Comparison of ENCODE assay signal across 1 cellular context in the genomic region with DNA sequence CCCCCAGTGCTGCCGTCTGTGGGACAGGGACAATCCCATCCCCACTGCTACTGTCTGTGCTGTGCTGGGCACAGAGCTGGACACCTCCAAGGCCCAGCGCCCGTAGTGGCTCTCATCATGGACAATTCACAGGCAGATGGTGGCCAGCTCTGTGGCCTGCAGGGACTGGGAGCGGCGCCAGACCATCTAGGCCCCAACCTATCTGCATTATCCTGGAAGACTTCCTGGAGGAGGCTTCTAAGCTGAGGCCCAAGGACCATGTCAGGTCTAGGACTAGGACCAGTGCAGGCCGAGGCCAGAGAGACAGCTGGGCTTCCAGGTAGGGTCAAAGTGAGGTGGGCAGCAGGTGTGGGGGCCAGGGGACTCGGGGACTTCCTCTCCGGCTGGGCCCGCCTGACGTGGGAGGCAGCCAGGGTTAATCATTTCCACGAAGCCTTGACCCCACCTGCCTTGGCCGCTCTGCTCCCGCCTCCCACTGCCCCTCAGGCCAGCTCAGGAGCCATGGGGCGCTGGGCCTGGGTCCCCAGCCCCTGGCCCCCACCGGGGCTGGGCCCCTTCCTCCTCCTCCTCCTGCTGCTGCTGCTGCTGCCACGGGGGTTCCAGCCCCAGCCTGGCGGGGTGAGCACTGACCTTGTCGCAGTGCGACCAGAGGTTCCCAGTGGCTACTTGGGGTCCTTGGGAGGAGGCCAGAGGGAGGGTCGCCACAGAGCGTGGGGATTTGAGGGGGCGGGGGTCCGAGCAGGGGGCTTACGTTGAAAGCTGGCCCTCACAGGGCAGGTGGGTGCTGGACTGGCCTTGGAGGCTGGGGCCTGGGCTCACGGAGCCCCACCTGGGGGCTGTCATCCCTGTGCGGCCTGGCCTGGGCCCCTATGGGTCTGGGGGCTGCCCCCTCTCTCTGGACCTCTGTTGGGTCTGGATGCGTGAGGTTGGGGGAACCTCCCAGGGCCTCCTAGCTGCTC.
A peak's percentile ranks its signal among the peaks of the same experiment; 100 is the strongest.
TF ChIP-seq lines count a peak whose summit lies in the region.

Gene HGFAC (plus strand): TSS at position 468 of the 959 bp plus-strand sequence. CDS start 34 bp downstream, at position 502.

TF ChIP-seq in HepG2, 621 proteins besides CTCF, POLR2A, EP300 and RAD21 (continued from another document and continues in another):
- TF ChIP-seq NPAS2 (CRISPR knock-in tag; IDR thresholded peaks at IDR 0.05; ENCODE audit: borderline replicate concordance) (no peak), MLXIP (CRISPR knock-in tag; IDR thresholded peaks at IDR 0.05; ENCODE audit: borderline replicate concordance) (no peak), RARA (CRISPR knock-in tag; IDR thresholded peaks at IDR 0.05) (peak; percentile 86), ZNF251 (CRISPR knock-in tag; IDR thresholded peaks at IDR 0.05) (no peak), ZNF800 (CRISPR knock-in tag; IDR thresholded peaks at IDR 0.05) (no peak; the same call in 1 of the 2 replicates), NFIC (IDR thresholded peaks at IDR 0.05; ENCODE audit: low read length) (no peak), CC2D1A (CRISPR knock-in tag; IDR thresholded peaks at IDR 0.05) (no peak), ZFP36L2 (CRISPR knock-in tag; IDR thresholded peaks at IDR 0.05) (no peak), KDM5A (IDR thresholded peaks at IDR 0.05; ENCODE audit: borderline replicate concordance, low read length) (no peak), PRPF4 (IDR thresholded peaks at IDR 0.05; ENCODE audit: low read depth, low read length, poor library complexity, severe bottlenecking) (no peak), ELF4 (CRISPR knock-in tag; IDR thresholded peaks at IDR 0.05; ENCODE audit: borderline replicate concordance) (no peak), ZNF567 (CRISPR knock-in tag; IDR thresholded peaks at IDR 0.05; ENCODE audit: borderline replicate concordance) (no peak), HBP1 (CRISPR knock-in tag; IDR thresholded peaks at IDR 0.05; ENCODE audit: low read depth) (0 out of 2 replicates have a peak, but pooled peaks have one; percentile 13), ZSCAN21 (CRISPR knock-in tag; IDR thresholded peaks at IDR 0.05; ENCODE audit: borderline replicate concordance) (no peak), ZNF670 (CRISPR knock-in tag; IDR thresholded peaks at IDR 0.05; ENCODE audit: borderline replicate concordance) (no peak), PPARG (CRISPR knock-in tag; conservative IDR thresholded peaks at IDR 0.05) (no peak; the same call in 1 of the 2 replicates), ZNF431 (CRISPR knock-in tag; IDR thresholded peaks at IDR 0.05; ENCODE audit: borderline replicate concordance, low read depth) (0 out of 2 replicates have a peak, but pooled peaks have one; percentile 66), HIVEP1 (CRISPR knock-in tag; IDR thresholded peaks at IDR 0.05) (peak; percentile 92), ZNF766 (CRISPR knock-in tag; IDR thresholded peaks at IDR 0.05; ENCODE audit: borderline replicate concordance) (no peak), RELA (CRISPR knock-in tag; IDR thresholded peaks at IDR 0.05) (no peak; the same call in 1 of the 2 replicates), HOXA5 (CRISPR knock-in tag; IDR thresholded peaks at IDR 0.05) (peak; percentile 19; the same call in 1 of the 2 replicates), E2F1 (CRISPR knock-in tag; IDR thresholded peaks at IDR 0.05) (no peak; the same call in 1 of the 2 replicates), ZNF576 (CRISPR knock-in tag; IDR thresholded peaks at IDR 0.05) (0 out of 2 replicates have a peak, but pooled peaks have one; percentile 51), ZSCAN29 (CRISPR knock-in tag; conservative IDR thresholded peaks at IDR 0.05) (no peak)
- TF ChIP-seq, protein P1, sequence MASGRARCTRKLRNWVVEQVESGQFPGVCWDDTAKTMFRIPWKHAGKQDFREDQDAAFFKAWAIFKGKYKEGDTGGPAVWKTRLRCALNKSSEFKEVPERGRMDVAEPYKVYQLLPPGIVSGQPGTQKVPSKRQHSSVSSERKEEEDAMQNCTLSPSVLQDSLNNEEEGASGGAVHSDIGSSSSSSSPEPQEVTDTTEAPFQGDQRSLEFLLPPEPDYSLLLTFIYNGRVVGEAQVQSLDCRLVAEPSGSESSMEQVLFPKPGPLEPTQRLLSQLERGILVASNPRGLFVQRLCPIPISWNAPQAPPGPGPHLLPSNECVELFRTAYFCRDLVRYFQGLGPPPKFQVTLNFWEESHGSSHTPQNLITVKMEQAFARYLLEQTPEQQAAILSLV (CRISPR knock-in tag; IDR thresholded peaks at IDR 0.05; ENCODE audit: borderline replicate concordance) = no peak; the same call in 1 of the 2 replicates
- TF ChIP-seq, protein P2, sequence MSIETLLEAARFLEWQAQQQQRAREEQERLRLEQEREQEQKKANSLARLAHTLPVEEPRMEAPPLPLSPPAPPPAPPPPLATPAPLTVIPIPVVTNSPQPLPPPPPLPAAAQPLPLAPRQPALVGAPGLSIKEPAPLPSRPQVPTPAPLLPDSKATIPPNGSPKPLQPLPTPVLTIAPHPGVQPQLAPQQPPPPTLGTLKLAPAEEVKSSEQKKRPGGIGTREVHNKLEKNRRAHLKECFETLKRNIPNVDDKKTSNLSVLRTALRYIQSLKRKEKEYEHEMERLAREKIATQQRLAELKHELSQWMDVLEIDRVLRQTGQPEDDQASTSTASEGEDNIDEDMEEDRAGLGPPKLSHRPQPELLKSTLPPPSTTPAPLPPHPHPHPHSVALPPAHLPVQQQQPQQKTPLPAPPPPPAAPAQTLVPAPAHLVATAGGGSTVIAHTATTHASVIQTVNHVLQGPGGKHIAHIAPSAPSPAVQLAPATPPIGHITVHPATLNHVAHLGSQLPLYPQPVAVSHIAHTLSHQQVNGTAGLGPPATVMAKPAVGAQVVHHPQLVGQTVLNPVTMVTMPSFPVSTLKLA (IDR thresholded peaks at IDR 0.05) = no peak
- TF ChIP-seq, protein P3, sequence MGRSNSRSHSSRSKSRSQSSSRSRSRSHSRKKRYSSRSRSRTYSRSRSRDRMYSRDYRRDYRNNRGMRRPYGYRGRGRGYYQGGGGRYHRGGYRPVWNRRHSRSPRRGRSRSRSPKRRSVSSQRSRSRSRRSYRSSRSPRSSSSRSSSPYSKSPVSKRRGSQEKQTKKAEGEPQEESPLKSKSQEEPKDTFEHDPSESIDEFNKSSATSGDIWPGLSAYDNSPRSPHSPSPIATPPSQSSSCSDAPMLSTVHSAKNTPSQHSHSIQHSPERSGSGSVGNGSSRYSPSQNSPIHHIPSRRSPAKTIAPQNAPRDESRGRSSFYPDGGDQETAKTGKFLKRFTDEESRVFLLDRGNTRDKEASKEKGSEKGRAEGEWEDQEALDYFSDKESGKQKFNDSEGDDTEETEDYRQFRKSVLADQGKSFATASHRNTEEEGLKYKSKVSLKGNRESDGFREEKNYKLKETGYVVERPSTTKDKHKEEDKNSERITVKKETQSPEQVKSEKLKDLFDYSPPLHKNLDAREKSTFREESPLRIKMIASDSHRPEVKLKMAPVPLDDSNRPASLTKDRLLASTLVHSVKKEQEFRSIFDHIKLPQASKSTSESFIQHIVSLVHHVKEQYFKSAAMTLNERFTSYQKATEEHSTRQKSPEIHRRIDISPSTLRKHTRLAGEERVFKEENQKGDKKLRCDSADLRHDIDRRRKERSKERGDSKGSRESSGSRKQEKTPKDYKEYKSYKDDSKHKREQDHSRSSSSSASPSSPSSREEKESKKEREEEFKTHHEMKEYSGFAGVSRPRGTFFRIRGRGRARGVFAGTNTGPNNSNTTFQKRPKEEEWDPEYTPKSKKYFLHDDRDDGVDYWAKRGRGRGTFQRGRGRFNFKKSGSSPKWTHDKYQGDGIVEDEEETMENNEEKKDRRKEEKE (IDR thresholded peaks at IDR 0.05) = no peak
- TF ChIP-seq, protein P4, sequence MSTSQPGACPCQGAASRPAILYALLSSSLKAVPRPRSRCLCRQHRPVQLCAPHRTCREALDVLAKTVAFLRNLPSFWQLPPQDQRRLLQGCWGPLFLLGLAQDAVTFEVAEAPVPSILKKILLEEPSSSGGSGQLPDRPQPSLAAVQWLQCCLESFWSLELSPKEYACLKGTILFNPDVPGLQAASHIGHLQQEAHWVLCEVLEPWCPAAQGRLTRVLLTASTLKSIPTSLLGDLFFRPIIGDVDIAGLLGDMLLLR (CRISPR knock-in tag; IDR thresholded peaks at IDR 0.05) = no peak
- TF ChIP-seq, protein P5, sequence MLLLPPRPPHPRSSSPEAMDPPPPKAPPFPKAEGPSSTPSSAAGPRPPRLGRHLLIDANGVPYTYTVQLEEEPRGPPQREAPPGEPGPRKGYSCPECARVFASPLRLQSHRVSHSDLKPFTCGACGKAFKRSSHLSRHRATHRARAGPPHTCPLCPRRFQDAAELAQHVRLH (CRISPR knock-in tag; IDR thresholded peaks at IDR 0.05; ENCODE audit: borderline replicate concordance, low read depth) = no peak
- TF ChIP-seq, protein P6, sequence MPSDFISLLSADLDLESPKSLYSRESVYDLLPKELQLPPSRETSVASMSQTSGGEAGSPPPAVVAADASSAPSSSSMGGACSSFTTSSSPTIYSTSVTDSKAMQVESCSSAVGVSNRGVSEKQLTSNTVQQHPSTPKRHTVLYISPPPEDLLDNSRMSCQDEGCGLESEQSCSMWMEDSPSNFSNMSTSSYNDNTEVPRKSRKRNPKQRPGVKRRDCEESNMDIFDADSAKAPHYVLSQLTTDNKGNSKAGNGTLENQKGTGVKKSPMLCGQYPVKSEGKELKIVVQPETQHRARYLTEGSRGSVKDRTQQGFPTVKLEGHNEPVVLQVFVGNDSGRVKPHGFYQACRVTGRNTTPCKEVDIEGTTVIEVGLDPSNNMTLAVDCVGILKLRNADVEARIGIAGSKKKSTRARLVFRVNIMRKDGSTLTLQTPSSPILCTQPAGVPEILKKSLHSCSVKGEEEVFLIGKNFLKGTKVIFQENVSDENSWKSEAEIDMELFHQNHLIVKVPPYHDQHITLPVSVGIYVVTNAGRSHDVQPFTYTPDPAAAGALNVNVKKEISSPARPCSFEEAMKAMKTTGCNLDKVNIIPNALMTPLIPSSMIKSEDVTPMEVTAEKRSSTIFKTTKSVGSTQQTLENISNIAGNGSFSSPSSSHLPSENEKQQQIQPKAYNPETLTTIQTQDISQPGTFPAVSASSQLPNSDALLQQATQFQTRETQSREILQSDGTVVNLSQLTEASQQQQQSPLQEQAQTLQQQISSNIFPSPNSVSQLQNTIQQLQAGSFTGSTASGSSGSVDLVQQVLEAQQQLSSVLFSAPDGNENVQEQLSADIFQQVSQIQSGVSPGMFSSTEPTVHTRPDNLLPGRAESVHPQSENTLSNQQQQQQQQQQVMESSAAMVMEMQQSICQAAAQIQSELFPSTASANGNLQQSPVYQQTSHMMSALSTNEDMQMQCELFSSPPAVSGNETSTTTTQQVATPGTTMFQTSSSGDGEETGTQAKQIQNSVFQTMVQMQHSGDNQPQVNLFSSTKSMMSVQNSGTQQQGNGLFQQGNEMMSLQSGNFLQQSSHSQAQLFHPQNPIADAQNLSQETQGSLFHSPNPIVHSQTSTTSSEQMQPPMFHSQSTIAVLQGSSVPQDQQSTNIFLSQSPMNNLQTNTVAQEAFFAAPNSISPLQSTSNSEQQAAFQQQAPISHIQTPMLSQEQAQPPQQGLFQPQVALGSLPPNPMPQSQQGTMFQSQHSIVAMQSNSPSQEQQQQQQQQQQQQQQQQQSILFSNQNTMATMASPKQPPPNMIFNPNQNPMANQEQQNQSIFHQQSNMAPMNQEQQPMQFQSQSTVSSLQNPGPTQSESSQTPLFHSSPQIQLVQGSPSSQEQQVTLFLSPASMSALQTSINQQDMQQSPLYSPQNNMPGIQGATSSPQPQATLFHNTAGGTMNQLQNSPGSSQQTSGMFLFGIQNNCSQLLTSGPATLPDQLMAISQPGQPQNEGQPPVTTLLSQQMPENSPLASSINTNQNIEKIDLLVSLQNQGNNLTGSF (CRISPR knock-in tag; IDR thresholded peaks at IDR 0.05) = no peak
